25 cellular contexts compared by ENCODE assay signal in genomic region chr2:28516430-28516829, GRCh38. TPM values are rescaled to one million over a fixed set of nuclear protein-coding genes. Genes with fewer than 3 reads are reported as not detected.
A peak's percentile ranks its signal among the peaks of the same experiment; 100 is the strongest.
DNase-seq lines count a peak whose midpoint lies in the region; ATAC-seq, FAIRE-seq and TF ChIP-seq lines count a peak whose summit lies in the region.
"Had no signal": no experiment of that assay in that cellular context is flagged by ENCODE, and none has a peak within 500 bp of the region (broad histone marks: within the 10 kb centered on the region; RNA-seq: fewer than 3 reads in every experiment).

No MANE protein-coding gene starts in this region.

- H2AFZ ChIP-seq in SK-N-SH (ENCODE audit: low read depth), result no peak overlapping the region

- TF ChIP-seq EP300 in SK-N-SH (IDR thresholded peaks at IDR 0.05; ENCODE audit: borderline replicate concordance in 1 of 2, low read depth in 1 of 2, low read length in 1 of 2), result no peak
- TF ChIP-seq EP300 in upper lobe of left lung (IDR thresholded peaks at IDR 0.05), result no peak

- no peak for TF ChIP-seq POLR2A in upper lobe of left lung (IDR thresholded peaks at IDR 0.05)

- H3K27ac ChIP-seq in SK-N-SH (ENCODE audit: low read depth in 2 of 2, low read length in 1 of 2), result no peak overlapping the region
- H3K27ac ChIP-seq in upper lobe of left lung, result no peak overlapping the region
- H3K27ac ChIP-seq: 22Rv1; A549; BLaER1 treated with 17β-estradiol and CSF1 and Interleukin-3, amounts not matched to agents 10 nM and 100 nM; C4-2B had no signal

- TF ChIP-seq CTCF in SK-N-SH (IDR thresholded peaks at IDR 0.05) (no peak), bronchial epithelial cell (IDR thresholded peaks at IDR 0.05; ENCODE audit: insufficient read depth, low read length, severe bottlenecking) (no peak), upper lobe of left lung (IDR thresholded peaks at IDR 0.05) (no peak)

- no peak for ATAC-seq in SK-N-SH treated with all-trans-retinoic acid at 6 μM for 48 hours
- ATAC-seq in upper lobe of left lung (ENCODE audit: low FRiP score in 2 of 2), result peak; percentile 10 to 15
- ATAC-seq: A549; CD8-positive, alpha-beta T cell; GM12878 had no signal

- no peaks in the 10 kb centered on the region for H3K79me2 ChIP-seq in SK-N-SH (ENCODE audit: insufficient read depth)

- WGBS in SK-N-SH (ENCODE audit: low lambda C conversion rate), result 44% methylated on average over 1 of the region's 1 CpG
- 76 to 100% methylated on average over 1 of the region's 1 CpG for WGBS in upper lobe of left lung, 2 donors

- no peak overlapping the region for H3K27ac Mint-ChIP-seq in activated CD4-positive, alpha-beta memory T cell treated with anti-CD3 and anti-CD28 coated beads, Interleukin-2, amount 10 ng/mL, durations not matched to agents 7 days and 5 days
- H3K27ac Mint-ChIP-seq: B cell; CD4-positive, alpha-beta T cell; CD8-positive, alpha-beta T cell had no signal

- no peaks in the 10 kb centered on the region for H3F3A ChIP-seq in SK-N-SH (replicated peaks; ENCODE audit: insufficient read depth)

- H3K9ac ChIP-seq in SK-N-SH, result no peak overlapping the region
- H3K9ac ChIP-seq: BLaER1 treated with 17β-estradiol and CSF1 and Interleukin-3, amounts not matched to agents 10 nM and 100 nM had no signal

- peaks cover 18% of the 10 kb centered on the region for H3K36me3 Mint-ChIP-seq in activated CD4-positive, alpha-beta memory T cell treated with anti-CD3 and anti-CD28 coated beads, Interleukin-2, amount 10 ng/mL, durations not matched to agents 7 days and 5 days (ENCODE audit: low read depth)
- H3K36me3 Mint-ChIP-seq: CD8-positive, alpha-beta T cell had no signal

- peaks cover 67% of the 10 kb centered on the region for H3K27me3 Mint-ChIP-seq in activated CD4-positive, alpha-beta memory T cell treated with anti-CD3 and anti-CD28 coated beads, Interleukin-2, amount 10 ng/mL, durations not matched to agents 7 days and 5 days

- no peaks in the 10 kb centered on the region for H4K20me1 ChIP-seq in SK-N-SH (ENCODE audit: insufficient read depth)
- H4K20me1 ChIP-seq: BLaER1 treated with 17β-estradiol and CSF1 and Interleukin-3, amounts not matched to agents 10 nM and 100 nM had no signal

- POLR2A ChIA-PET in SK-N-SH (lab: Yijun Ruan, JAX), result no interaction called here
- POLR2A ChIA-PET in activated CD4-positive, alpha-beta memory T cell treated with anti-CD3 and anti-CD28 coated beads, Interleukin-2, amount 10 ng/mL, durations not matched to agents 7 days and 5 days (lab: Charles Lee), result interaction anchor here (0.6 kb wide), 1 partner anchor 15 kb away, joined by 3 read pairs; no protein-coding TSS in a partner anchor

- H3K4me2 ChIP-seq in SK-N-SH, result no peak overlapping the region
- H3K4me2 ChIP-seq: A549; BLaER1 treated with 17β-estradiol and CSF1 and Interleukin-3, amounts not matched to agents 10 nM and 100 nM had no signal

- no peak overlapping the region for H3K4me3 ChIP-seq in SK-N-SH (ENCODE audit: low read depth in 2 of 2, low read length in 1 of 2)
- no peak overlapping the region for H3K4me3 ChIP-seq in bronchial epithelial cell (ENCODE audit: low read depth, low read length)
- H3K4me3 ChIP-seq in upper lobe of left lung, result no peak overlapping the region
- H3K4me3 ChIP-seq: A549; BLaER1 treated with 17β-estradiol and CSF1 and Interleukin-3, amounts not matched to agents 10 nM and 100 nM; GM12878 had no signal

- peak; percentile 36 for FAIRE-seq in bronchial epithelial cell (lab: Jason Lieb, UNC)
- FAIRE-seq: A549, GM12878, GM12892, GM18507 had no signal

- H3K9me3 ChIP-seq in SK-N-SH, result no peaks in the 10 kb centered on the region
- H3K9me3 ChIP-seq in upper lobe of left lung, result no peaks in the 10 kb centered on the region

- no peaks in the 10 kb centered on the region for H3K36me3 ChIP-seq in SK-N-SH (replicated peaks in 1 of 2; ENCODE audit: control insufficient read depth in 1 of 2, insufficient read depth in 2 of 2, low read length in 1 of 2)
- H3K36me3 ChIP-seq in bronchial epithelial cell (ENCODE audit: control insufficient read depth, insufficient read depth, low read length), result no peaks in the 10 kb centered on the region
- H3K36me3 ChIP-seq in upper lobe of left lung, result no peaks in the 10 kb centered on the region
- H3K36me3 ChIP-seq: BLaER1 treated with 17β-estradiol and CSF1 and Interleukin-3, amounts not matched to agents 10 nM and 100 nM had no signal

- H3K4me3 Mint-ChIP-seq in activated CD4-positive, alpha-beta memory T cell treated with anti-CD3 and anti-CD28 coated beads, Interleukin-2, amount 10 ng/mL, durations not matched to agents 7 days and 5 days, result no peak overlapping the region
- H3K4me3 Mint-ChIP-seq: B cell; CD4-positive, alpha-beta T cell; CD8-positive, alpha-beta T cell had no signal

- H3K9me3 Mint-ChIP-seq in activated CD4-positive, alpha-beta memory T cell treated with anti-CD3 and anti-CD28 coated beads, Interleukin-2, amount 10 ng/mL, durations not matched to agents 7 days and 5 days, result peaks cover 18% of the 10 kb centered on the region

- H3K9me2 ChIP-seq in SK-N-SH, result no peaks in the 10 kb centered on the region

- no peak for DNase-seq in SK-N-SH
- DNase-seq in bronchial epithelial cell (ENCODE audit: low read depth), result no peak
- DNase-seq in upper lobe of left lung, result no peak
- no peak for DNase-seq in activated CD4-positive, alpha-beta memory T cell treated with anti-CD3 and anti-CD28 coated beads, Interleukin-2, amount 10 ng/mL, durations not matched to agents 7 days and 5 days
- DNase-seq in NCI-H1092 (lab: John Stamatoyannopoulos, UW), result no peak
- DNase-seq in NCI-H1694 (lab: John Stamatoyannopoulos, UW), result no peak
- DNase-seq: AML-193; CD4-positive, alpha-beta T cell; CD8-positive, alpha-beta T cell; DMS 273 treated with DMSO at 0.1 percent for 48 hours; DMS153; DMS53; DMS79; DND-41; EL; GDM1 had no signal

- H3K4me1 ChIP-seq in SK-N-SH (ENCODE audit: control insufficient read depth in 1 of 2, insufficient read depth in 2 of 2, low read depth in 1 of 2, low read length in 1 of 2) (peaks cover 0 to 13% of the 10 kb centered on the region in 2 experiments; a peak in 2 of 4 replicates), upper lobe of left lung (no peaks in the 10 kb centered on the region)
- H3K4me1 ChIP-seq: A549 had no signal

- H3K27me3 ChIP-seq in SK-N-SH (ENCODE audit: insufficient read depth), result peaks cover 42% of the 10 kb centered on the region; the same call in 1 of the 2 replicates
- H3K27me3 ChIP-seq in bronchial epithelial cell (ENCODE audit: control insufficient read depth, insufficient read depth, low read length), result no peaks in the 10 kb centered on the region
- no peaks in the 10 kb centered on the region for H3K27me3 ChIP-seq in upper lobe of left lung
- H3K27me3 ChIP-seq: BLaER1 treated with 17β-estradiol and CSF1 and Interleukin-3, amounts not matched to agents 10 nM and 100 nM had no signal

- no peak for TF ChIP-seq RAD21 in SK-N-SH (IDR thresholded peaks at IDR 0.05; ENCODE audit: low read length)

- CTCF ChIA-PET in SK-N-SH (lab: Yijun Ruan, JAX), result interaction anchor here (0.7 to 3.9 kb wide), 7 partner anchors 11 to 833 kb away, joined by 3 to 18 read pairs (median 4); no protein-coding TSS in a partner anchor
- CTCF ChIA-PET in activated CD4-positive, alpha-beta memory T cell treated with anti-CD3 and anti-CD28 coated beads, Interleukin-2, amount 10 ng/mL, durations not matched to agents 7 days and 5 days (lab: Charles Lee), result no interaction called here

- peaks cover 5% of the 10 kb centered on the region for H3K4me1 Mint-ChIP-seq in activated CD4-positive, alpha-beta memory T cell treated with anti-CD3 and anti-CD28 coated beads, Interleukin-2, amount 10 ng/mL, durations not matched to agents 7 days and 5 days
- H3K4me1 Mint-ChIP-seq: B cell had no signal

TF ChIP-seq in SK-N-SH treated with all-trans-retinoic acid at 6 μM for 48 hours, 23 proteins besides CTCF, POLR2A, EP300 and RAD21 (continues in another document):
- TF ChIP-seq PATZ1 (CRISPR knock-in tag; IDR thresholded peaks at IDR 0.05; ENCODE audit: borderline replicate concordance) (no peak), ZNF70 (CRISPR knock-in tag; IDR thresholded peaks at IDR 0.05) (peak; percentile 95)

TF ChIP-seq in SK-N-SH, 30 proteins besides CTCF, POLR2A, EP300 and RAD21 (continues in another document):
- TF ChIP-seq EZH2phosphoT487 (IDR thresholded peaks at IDR 0.05; ENCODE audit: borderline replicate concordance, low read depth) (no peak), GATA2 (CRISPR knock-in tag; IDR thresholded peaks at IDR 0.05) (no peak), SIN3A (IDR thresholded peaks at IDR 0.05; ENCODE audit: borderline replicate concordance, low read depth, low read length) (no peak), PBX3 (IDR thresholded peaks at IDR 0.05) (no peak), SMC3 (IDR thresholded peaks at IDR 0.05; ENCODE audit: low read depth, low read length) (no peak), IRF3 (IDR thresholded peaks at IDR 0.05; ENCODE audit: low read depth, low read length) (no peak), MEF2A (IDR thresholded peaks at IDR 0.05; ENCODE audit: borderline replicate concordance, low read depth) (no peak)

RNA-seq across cellular contexts. Expression of gene PLB1, which starts 20.6 kb away (rescaled TPM):
- polyA plus RNA-seq in SK-N-SH (2012; rRNA removed), result 0.10 and 0.39 TPM in 2 replicates
- polyA plus RNA-seq in SK-N-SH (2012; cell fraction: cytosol; rRNA removed), result 0.13 and 0.18 TPM in 2 replicates
- polyA plus RNA-seq in SK-N-SH (2012; cell fraction: nucleus; rRNA removed), result 0.52 and 0.60 TPM in 2 replicates
- total RNA-seq in bronchial epithelial cell (1.5 and 1.6 TPM in 2 replicates), upper lobe of left lung (1 to 10 TPM; 3.1 to 9.1 (median 5.4) TPM)
- 1 to 10 TPM; 1.1 to 1.2 TPM for total RNA-seq in activated CD4-positive, alpha-beta memory T cell treated with anti-CD3 and anti-CD28 coated beads, Interleukin-2, amount 10 ng/mL, durations not matched to agents 7 days and 5 days
